11 cellular contexts compared by ENCODE assay signal in genomic region chr12:3728686-3729085, GRCh38. TPM values are rescaled to one million over a fixed set of nuclear protein-coding genes. Genes with fewer than 3 reads are reported as not detected.
DNase-seq lines count a peak whose midpoint lies in the region; ATAC-seq and TF ChIP-seq lines count a peak whose summit lies in the region.
"Had no signal": no experiment of that assay in that cellular context is flagged by ENCODE, and none has a peak within 500 bp of the region (broad histone marks: within the 10 kb centered on the region; RNA-seq: fewer than 3 reads in every experiment).

No MANE protein-coding gene starts in this region.

- H3K9me3 Mint-ChIP-seq in neural progenitor cell = peaks cover 11% of the 10 kb centered on the region

- H3K9me3 ChIP-seq in neural progenitor cell (ENCODE audit: low read depth) = no peaks in the 10 kb centered on the region
- H3K9me3 ChIP-seq: esophagus muscularis mucosa had no signal

- H4K20me1 ChIP-seq in neural progenitor cell (ENCODE audit: low read depth) = no peaks in the 10 kb centered on the region

- no peak overlapping the region for H3K27ac ChIP-seq in neural progenitor cell
- H3K27ac ChIP-seq: esophagus muscularis mucosa had no signal

- no peaks in the 10 kb centered on the region for H3K36me3 Mint-ChIP-seq in neural progenitor cell

- peaks cover 56% of the 10 kb centered on the region for H3K4me1 Mint-ChIP-seq in neural progenitor cell

- ATAC-seq in GM18909 (IDR thresholded peaks at IDR 0.05; ENCODE audit: poor library complexity, unreplicated experiment) = peak; percentile 39
- peak; percentile 28 for ATAC-seq in HG03066 (IDR thresholded peaks at IDR 0.05; ENCODE audit: low read depth, unreplicated experiment)
- no peak for ATAC-seq in GM19035 (IDR thresholded peaks at IDR 0.05; ENCODE audit: unreplicated experiment)

- H3K27me3 Mint-ChIP-seq in neural progenitor cell (ENCODE audit: insufficient read depth, low read depth) = peaks cover 2% of the 10 kb centered on the region

- H3F3A ChIP-seq in neural progenitor cell (ENCODE audit: low read depth) = no peaks in the 10 kb centered on the region

- no peaks in the 10 kb centered on the region for H3K36me3 ChIP-seq in neural progenitor cell
- H3K36me3 ChIP-seq: esophagus muscularis mucosa had no signal

- H2AFZ ChIP-seq in neural progenitor cell (replicated peaks) = no peak overlapping the region

- DNase-seq in SKM-1 treated with dmso at 0.1 percent for 144 hours (lab: John Stamatoyannopoulos, UW; ENCODE audit: unreplicated experiment) = peak; percentile 81
- no peak for DNase-seq in neural progenitor cell (ENCODE audit: low spot score)
- no peak for DNase-seq in NCI-H187 (lab: John Stamatoyannopoulos, UW)
- no peak for DNase-seq in SW 1271 (lab: John Stamatoyannopoulos, UW)
- DNase-seq in superior temporal gyrus (ENCODE audit: extremely low spot score) = no peak
- DNase-seq: anterior cingulate cortex, NCI-H774 had no signal

- H3K27ac Mint-ChIP-seq in neural progenitor cell = peak overlapping the region; percentile 65

- H3K27me3 ChIP-seq in neural progenitor cell = no peaks in the 10 kb centered on the region
- H3K27me3 ChIP-seq: esophagus muscularis mucosa had no signal

- H3K4me3 ChIP-seq in neural progenitor cell = no peak overlapping the region
- H3K4me3 ChIP-seq: esophagus muscularis mucosa had no signal

- no peaks in the 10 kb centered on the region for H3K79me2 ChIP-seq in neural progenitor cell (ENCODE audit: low read depth)

- H3K4me3 Mint-ChIP-seq in neural progenitor cell = no peak overlapping the region

- peaks cover 9% of the 10 kb centered on the region for H3K4me1 ChIP-seq in neural progenitor cell

- no peak for TF ChIP-seq CTCF in neural progenitor cell (IDR thresholded peaks at IDR 0.05)

- H3K9ac ChIP-seq in neural progenitor cell = no peak overlapping the region

- H3K4me2 ChIP-seq in neural progenitor cell = no peak overlapping the region

RNA-seq across cellular contexts. Expression of gene CRACR2A, which starts 24.2 kb away (rescaled TPM):
- 0.06 and 1.1 TPM in 2 replicates for total RNA-seq in neural progenitor cell (ENCODE audit: low replicate concordance)
